In the genomic region with DNA sequence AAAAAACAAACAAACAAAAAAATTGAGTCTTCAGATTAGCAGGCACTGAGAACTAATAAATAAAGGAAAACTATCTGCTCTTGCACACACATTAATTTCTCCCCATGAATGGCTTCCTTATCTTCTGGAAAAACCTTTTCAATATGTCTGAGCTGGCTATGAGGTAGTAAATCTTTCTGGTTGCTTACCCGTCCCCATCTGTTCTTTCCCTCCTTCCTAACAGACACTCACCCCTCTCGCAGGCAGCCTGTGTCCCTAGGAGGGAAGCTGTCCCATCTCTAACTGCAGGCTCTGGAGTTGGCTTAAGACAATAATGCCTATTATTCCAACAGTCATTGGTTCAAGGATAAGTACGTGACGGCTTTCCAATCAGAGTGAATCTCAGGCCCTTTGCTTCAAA, we compare ENCODE assay signal across 34 cellular contexts. TPM values are rescaled to one million over a fixed set of nuclear protein-coding genes. Genes with fewer than 3 reads are reported as not detected.
"Had no signal": no experiment of that assay in that cellular context is flagged by ENCODE, and none has a peak within 500 bp of the region (broad histone marks: within the 10 kb centered on the region; RNA-seq: fewer than 3 reads in every experiment).

No MANE protein-coding gene starts in this region.

- H3K36me3 Mint-ChIP-seq: activated CD4-positive, alpha-beta memory T cell treated with anti-CD3 and anti-CD28 coated beads for 36 hours; activated naive CD4-positive, alpha-beta T cell treated with anti-CD3 and anti-CD28 coated beads, Interleukin-2, amount 50 U/mL, for 72 hours had no signal

- H3K27ac ChIP-seq: adrenal gland, body of pancreas, breast epithelium, SJCRH30, SK-N-MC had no signal

- DNase-seq: activated B cell treated with CpG ODN at 0.5 μM for 24 hours; activated CD4-positive, alpha-beta memory T cell treated with anti-CD3 and anti-CD28 coated beads for 36 hours; activated CD4-positive, alpha-beta T cell treated with anti-CD3 and anti-CD28 coated beads for 4 hours; activated CD4-positive, alpha-beta T cell treated with anti-CD3 and anti-CD28 coated beads, Interleukin-2, amount 50 U/mL, for 1 hour; activated CD4-positive, CD25-positive, alpha-beta regulatory T cell treated with anti-CD3 and anti-CD28 coated beads, Interleukin-2, amount 50 U/mL, for 72 hours; activated CD8-positive, alpha-beta memory T cell treated with anti-CD3 and anti-CD28 coated beads, Interleukin-2, amount 50 U/mL, for 4 hours; activated gamma-delta T cell treated with Interleukin-2 at 50 U/mL for 16 hours; activated naive CD4-positive, alpha-beta T cell treated with anti-CD3 and anti-CD28 coated beads for 36 hours; activated T-cell treated with anti-CD3 and anti-CD28 coated beads for 4 hours; activated T-cell treated with anti-CD3 and anti-CD28 coated beads, Interleukin-2, amount 50 U/mL, for 4 hours; adrenal gland; body of pancreas; cerebellar nuclear complex; Kasumi-1; MG63; NCI-H1048; NCI-H1105 treated with DMSO at 0.1 percent for 48 hours; NCI-H1436 treated with DMSO at 0.1 percent for 48 hours; NCI-H1694 treated with DMSO at 0.1 percent for 48 hours; NCI-H2029; NCI-H2171; NCI-H510A; NCI-H526; NCI-H774; SHP77; SJCRH30 had no signal

- H3K27me3 ChIP-seq: adrenal gland, body of pancreas, breast epithelium, MG63, SJCRH30 had no signal

- H3K4me1 Mint-ChIP-seq: activated B cell treated with CpG ODN at 0.5 μM for 24 hours had no signal

- H3K36me3 ChIP-seq: adrenal gland, breast epithelium, MG63, SJCRH30 had no signal

- H3K27ac Mint-ChIP-seq: activated B cell treated with CpG ODN at 0.5 μM for 24 hours; activated CD4-positive, alpha-beta memory T cell treated with anti-CD3 and anti-CD28 coated beads for 36 hours; activated naive CD4-positive, alpha-beta T cell treated with anti-CD3 and anti-CD28 coated beads for 36 hours; activated naive CD4-positive, alpha-beta T cell treated with anti-CD3 and anti-CD28 coated beads, Interleukin-2, amount 50 U/mL, for 72 hours; activated T-helper 1 cell treated with anti-CD3 and anti-CD28 coated beads, Interleukin-12 subunit alpha, Interleukin-12 subunit beta, Interleukin-2, Interleukin-4 antibody, amounts not matched to agents 30 ng/mL and 10 ng/mL and 1 ng/mL, durations not matched to agents 14 hours and 24 hours and 36 hours; T-helper 1 cell treated with Interleukin-12 subunit alpha and Interleukin-12 subunit beta and Interleukin-4 antibody, amounts not matched to agents 30 μg/mL and 1 μg/mL, for 36 hours; T-helper 2 cell treated with Interferon-gamma antibody and Interleukin-4, amounts not matched to agents 5 μg/mL and 100 μg/mL, for 36 hours had no signal

- H3K4me3 Mint-ChIP-seq: activated B cell treated with CpG ODN at 0.5 μM for 24 hours; activated CD4-positive, alpha-beta memory T cell treated with anti-CD3 and anti-CD28 coated beads for 36 hours; activated naive CD4-positive, alpha-beta T cell treated with anti-CD3 and anti-CD28 coated beads for 36 hours; activated T-cell treated with anti-CD3 and anti-CD28 coated beads, Interleukin-2, amount 50 U/mL, for 4 hours; activated T-helper 1 cell treated with anti-CD3 and anti-CD28 coated beads, Interleukin-12 subunit alpha, Interleukin-12 subunit beta, Interleukin-2, Interleukin-4 antibody, amounts not matched to agents 30 ng/mL and 10 ng/mL and 1 ng/mL, durations not matched to agents 14 hours and 24 hours and 36 hours; T-helper 1 cell treated with Interleukin-12 subunit alpha and Interleukin-12 subunit beta and Interleukin-4 antibody, amounts not matched to agents 30 μg/mL and 1 μg/mL, for 36 hours; T-helper 2 cell treated with Interferon-gamma antibody and Interleukin-4, amounts not matched to agents 5 μg/mL and 100 μg/mL, for 36 hours had no signal

- ATAC-seq: activated naive CD4-positive, alpha-beta T cell treated with anti-CD3 and anti-CD28 coated beads, Interleukin-2, amount 50 U/mL, for 72 hours; activated T-cell treated with anti-CD3 and anti-CD28 coated beads, Interleukin-2, amount 50 U/mL, for 4 hours; body of pancreas; Panc1 had no signal

- H3K4me1 ChIP-seq: adrenal gland, breast epithelium, SJCRH30 had no signal

- H3K4me3 ChIP-seq: adrenal gland, body of pancreas, breast epithelium, MG63, SJCRH30, SK-N-MC had no signal

- H3K9me3 ChIP-seq: adrenal gland, body of pancreas, breast epithelium, MG63, SJCRH30 had no signal

- H3K9me3 Mint-ChIP-seq: activated B cell treated with CpG ODN at 0.5 μM for 24 hours; activated CD4-positive, alpha-beta memory T cell treated with anti-CD3 and anti-CD28 coated beads for 36 hours; activated naive CD4-positive, alpha-beta T cell treated with anti-CD3 and anti-CD28 coated beads for 36 hours; activated naive CD4-positive, alpha-beta T cell treated with anti-CD3 and anti-CD28 coated beads, Interleukin-2, amount 50 U/mL, for 72 hours; activated T-cell treated with anti-CD3 and anti-CD28 coated beads, Interleukin-2, amount 50 U/mL, for 4 hours; activated T-helper 1 cell treated with anti-CD3 and anti-CD28 coated beads, Interleukin-12 subunit alpha, Interleukin-12 subunit beta, Interleukin-2, Interleukin-4 antibody, amounts not matched to agents 30 ng/mL and 10 ng/mL and 1 ng/mL, durations not matched to agents 14 hours and 24 hours and 36 hours; T-helper 1 cell treated with Interleukin-12 subunit alpha and Interleukin-12 subunit beta and Interleukin-4 antibody, amounts not matched to agents 30 μg/mL and 1 μg/mL, for 36 hours; T-helper 2 cell treated with Interferon-gamma antibody and Interleukin-4, amounts not matched to agents 5 μg/mL and 100 μg/mL, for 36 hours had no signal

- FAIRE-seq: astrocyte had no signal

RNA-seq across cellular contexts. Expression of gene SCUBE2, which starts 8.2 kb away (rescaled TPM):
- total RNA-seq: activated B cell treated with CpG ODN at 0.5 μM for 24 hours; activated CD4-positive, alpha-beta memory T cell treated with anti-CD3 and anti-CD28 coated beads for 36 hours; activated T-helper 1 cell treated with anti-CD3 and anti-CD28 coated beads, Interleukin-12 subunit alpha, Interleukin-12 subunit beta, Interleukin-2, Interleukin-4 antibody, amounts not matched to agents 30 ng/mL and 10 ng/mL and 1 ng/mL, durations not matched to agents 14 hours and 24 hours and 36 hours had no signal
